Comparison of ENCODE assay signal across 14 cellular contexts in genomic region chr7:129768614-129769399, GRCh38.
"Had no signal": no experiment of that assay in that cellular context is flagged by ENCODE, and none has a peak within 500 bp of the region (broad histone marks: within the 10 kb centered on the region; RNA-seq: fewer than 3 reads in every experiment).

No MANE protein-coding gene starts in this region.

- H3K4me3 ChIP-seq: skin epidermis had no signal

- H3K4me3 Mint-ChIP-seq: activated CD8-positive, alpha-beta memory T cell treated with anti-CD3 and anti-CD28 coated beads, Interleukin-2, amount 10 ng/mL, durations not matched to agents 7 days and 5 days; activated naive CD8-positive, alpha-beta T cell treated with anti-CD3 and anti-CD28 coated beads, Interleukin-2, amount 10 ng/mL, durations not matched to agents 7 days and 5 days; activated T-cell treated with anti-CD3 and anti-CD28 coated beads, Interleukin-2, amount 50 U/mL, for 4 hours; dendritic cell treated with granulocyte-macrophage colony-stimulating factor and Interleukin-4, amounts not matched to agents 40 ng/mL and 50 ng/mL, for 4 days; mesothelial cell of epicardium had no signal

- DNase-seq: activated CD4-positive, alpha-beta T cell treated with anti-CD3 and anti-CD28 coated beads for 1 hour; activated CD4-positive, alpha-beta T cell treated with anti-CD3 and anti-CD28 coated beads, Interleukin-2, amount 50 U/mL, for 48 hours; activated CD8-positive, alpha-beta memory T cell treated with anti-CD3 and anti-CD28 coated beads, Interleukin-2, amount 10 ng/mL, durations not matched to agents 7 days and 5 days; activated effector memory CD4-positive, alpha-beta T cell treated with anti-CD3 and anti-CD28 coated beads, Interleukin-2, amount 50 U/mL, for 16 hours; activated naive CD8-positive, alpha-beta T cell treated with anti-CD3 and anti-CD28 coated beads, Interleukin-2, amount 10 ng/mL, durations not matched to agents 7 days and 5 days; activated T-cell treated with anti-CD3 and anti-CD28 coated beads, Interleukin-2, amount 50 U/mL, for 4 hours; anterior cingulate cortex; cerebellar nuclear complex; effector memory CD8-positive, alpha-beta T cell; hippocampal formation; kidney glomerular epithelial cell had no signal

- H3K9me3 Mint-ChIP-seq: activated naive CD8-positive, alpha-beta T cell treated with anti-CD3 and anti-CD28 coated beads, Interleukin-2, amount 10 ng/mL, durations not matched to agents 7 days and 5 days; activated T-cell treated with anti-CD3 and anti-CD28 coated beads, Interleukin-2, amount 50 U/mL, for 4 hours; dendritic cell treated with granulocyte-macrophage colony-stimulating factor and Interleukin-4, amounts not matched to agents 40 ng/mL and 50 ng/mL, for 4 days; effector memory CD8-positive, alpha-beta T cell; mesothelial cell of epicardium had no signal

- H3K4me1 Mint-ChIP-seq: activated naive CD8-positive, alpha-beta T cell treated with anti-CD3 and anti-CD28 coated beads, Interleukin-2, amount 10 ng/mL, durations not matched to agents 7 days and 5 days; mesothelial cell of epicardium had no signal

- H3K27ac ChIP-seq: skin epidermis had no signal

- H3K27ac Mint-ChIP-seq: activated CD8-positive, alpha-beta memory T cell treated with anti-CD3 and anti-CD28 coated beads, Interleukin-2, amount 10 ng/mL, durations not matched to agents 7 days and 5 days; activated naive CD8-positive, alpha-beta T cell treated with anti-CD3 and anti-CD28 coated beads, Interleukin-2, amount 10 ng/mL, durations not matched to agents 7 days and 5 days; dendritic cell treated with granulocyte-macrophage colony-stimulating factor and Interleukin-4, amounts not matched to agents 40 ng/mL and 50 ng/mL, for 4 days; mesothelial cell of epicardium had no signal

- H3K36me3 Mint-ChIP-seq: activated CD8-positive, alpha-beta memory T cell treated with anti-CD3 and anti-CD28 coated beads, Interleukin-2, amount 10 ng/mL, durations not matched to agents 7 days and 5 days; activated naive CD8-positive, alpha-beta T cell treated with anti-CD3 and anti-CD28 coated beads, Interleukin-2, amount 10 ng/mL, durations not matched to agents 7 days and 5 days; mesothelial cell of epicardium had no signal
